In genomic region chr6:11747021-11747420, GRCh38 we compare ENCODE assay signal across 18 cellular contexts. TPM values are rescaled to one million over a fixed set of nuclear protein-coding genes. Genes with fewer than 3 reads are reported as not detected.
"Had no signal": no experiment of that assay in that cellular context is flagged by ENCODE, and none has a peak within 500 bp of the region (broad histone marks: within the 10 kb centered on the region; RNA-seq: fewer than 3 reads in every experiment).

No MANE protein-coding gene starts in this region.

- H3K27me3 ChIP-seq: right lobe of liver, suprapubic skin, tibial nerve, upper lobe of right lung had no signal

- DNase-seq: cerebellar nuclear complex; erythroblast; head of caudate nucleus; hippocampal formation; kidney glomerular epithelial cell; mesendoderm; naive thymus-derived CD4-positive, alpha-beta T cell; nephron progenitor cell; right lobe of liver; stimulated activated CD4-positive, alpha-beta T cell treated with anti-CD3 and anti-CD28 coated beads, Interleukin-4, amount 100 ng/mL, for 1 hour; stimulated activated CD8-positive, alpha-beta memory T cell treated with anti-CD3 and anti-CD28 coated beads, Interleukin-4, amount 100 ng/mL, for 48 hours; stimulated activated naive CD8-positive, alpha-beta T cell treated with anti-CD3 and anti-CD28 coated beads, Interleukin-15, Interleukin-2, amounts not matched to agents 100 U/mL and 50 U/mL, for 24 hours; upper lobe of right lung had no signal

- H3K27ac ChIP-seq: parathyroid adenoma, prostate gland, right lobe of liver, suprapubic skin, upper lobe of right lung had no signal

- H3K4me1 ChIP-seq: prostate gland had no signal

- ATAC-seq: naive thymus-derived CD4-positive, alpha-beta T cell; right lobe of liver; stimulated activated effector memory CD8-positive, alpha-beta T cell treated with anti-CD3 and anti-CD28 coated beads, Interleukin-12 subunit alpha, Interleukin-12 subunit beta, amount 100 ng/mL, for 72 hours; stimulated activated naive CD8-positive, alpha-beta T cell treated with anti-CD3 and anti-CD28 coated beads, Interleukin-15, Interleukin-2, amounts not matched to agents 100 U/mL and 50 U/mL, for 24 hours; upper lobe of right lung had no signal

- H3K9me3 ChIP-seq: prostate gland, right lobe of liver, suprapubic skin, tibial nerve, upper lobe of right lung had no signal

- H3K36me3 ChIP-seq: prostate gland, right lobe of liver, suprapubic skin, tibial nerve, upper lobe of right lung had no signal

- H3K4me3 ChIP-seq: prostate gland, right lobe of liver, suprapubic skin, tibial nerve, upper lobe of right lung had no signal

RNA-seq across cellular contexts. Expression of gene ADTRP, which starts 31.6 kb away (rescaled TPM):
- total RNA-seq: tibial nerve had no signal
